10 cellular contexts compared by ENCODE assay signal in genomic region chr18:58216071-58216471, GRCh38.
DNase-seq lines count a peak whose midpoint lies in the region; ATAC-seq, FAIRE-seq and TF ChIP-seq lines count a peak whose summit lies in the region.
"Had no signal": no experiment of that assay in that cellular context is flagged by ENCODE, and none has a peak within 500 bp of the region (broad histone marks: within the 10 kb centered on the region; RNA-seq: fewer than 3 reads in every experiment).

No MANE protein-coding gene starts in this region.

- DNase-seq in AG10803 (ENCODE audit: low read depth) (peak; percentile 36), H54 (ENCODE audit: insufficient read length, low spot score) (no peak), activated B cell treated with CpG ODN at 0.5 μM for 24 hours (no peak), islet precursor cell (peak; percentile 81), left lobe of liver (ENCODE audit: low spot score) (no peak)
- no peak for DNase-seq in activated CD4-positive, alpha-beta T cell treated with anti-CD3 and anti-CD28 coated beads, Interleukin-2, amount 50 U/mL, for 1 hour
- DNase-seq: NCI-H2171 had no signal

- CTCF ChIA-PET in activated B cell treated with CpG ODN at 0.5 μM for 24 hours (lab: Charles Lee): interaction anchor here (1.5 kb wide), 1 partner anchor 9 kb away, joined by 3 read pairs; no protein-coding TSS in a partner anchor

- H3K27ac Mint-ChIP-seq in activated B cell treated with CpG ODN at 0.5 μM for 24 hours: no peak overlapping the region
- H3K27ac Mint-ChIP-seq: activated naive CD8-positive, alpha-beta T cell had no signal

- no peak overlapping the region for H3K4me3 ChIP-seq in AG10803 (ENCODE audit: low read length)

- peaks cover 37% of the 10 kb centered on the region for H3K4me1 Mint-ChIP-seq in activated B cell treated with CpG ODN at 0.5 μM for 24 hours

- ATAC-seq in activated B cell treated with CpG ODN at 0.5 μM for 24 hours (ENCODE audit: low read depth) (peak; percentile 40), HG03139 (IDR thresholded peaks at IDR 0.05; ENCODE audit: unreplicated experiment) (no peak), left lobe of liver (no peak), GM21723 (IDR thresholded peaks at IDR 0.05; ENCODE audit: unreplicated experiment) (no peak)

- no peaks in the 10 kb centered on the region for H3K27me3 Mint-ChIP-seq in activated B cell treated with CpG ODN at 0.5 μM for 24 hours
- H3K27me3 Mint-ChIP-seq: activated naive CD8-positive, alpha-beta T cell had no signal

- TF ChIP-seq CTCF in AG10803 (conservative IDR thresholded peaks at IDR 0.05; ENCODE audit: low read length): no peak
- TF ChIP-seq CTCF in activated B cell treated with CpG ODN at 0.5 μM for 24 hours (IDR thresholded peaks at IDR 0.05): no peak

- no peak overlapping the region for H3K4me3 Mint-ChIP-seq in activated B cell treated with CpG ODN at 0.5 μM for 24 hours
- H3K4me3 Mint-ChIP-seq: activated naive CD8-positive, alpha-beta T cell had no signal

- intact Hi-C loops in activated B cell treated with CpG ODN at 0.5 μM for 24 hours (cut with micrococcal nuclease): no loop called here

- peak; percentile 38 for FAIRE-seq in H54 (lab: Jason Lieb, UNC)

- H3K9me3 Mint-ChIP-seq in activated B cell treated with CpG ODN at 0.5 μM for 24 hours: no peaks in the 10 kb centered on the region

- no peak for TF ChIP-seq POLR2A in H54 (IDR thresholded peaks at IDR 0.05; ENCODE audit: low read depth, low read length)

- H3K36me3 Mint-ChIP-seq in activated B cell treated with CpG ODN at 0.5 μM for 24 hours (ENCODE audit: low read depth): no peaks in the 10 kb centered on the region
- H3K36me3 Mint-ChIP-seq: activated naive CD8-positive, alpha-beta T cell had no signal

- POLR2A ChIA-PET in activated B cell treated with CpG ODN at 0.5 μM for 24 hours (lab: Charles Lee): interaction anchor here (0.9 kb wide), 1 partner anchor 10 kb away, joined by 3 read pairs; no protein-coding TSS in a partner anchor

Comparison
In these comparisons a context has a peak if more than half of its experiments do, and no peak if none do; other contexts are left out.
1. DNase-seq: peak in AG10803 (single experiment) and islet precursor cell (single experiment); none in H54 (single experiment), activated B cell treated with CpG ODN at 0.5 μM for 24 hours (single experiment), activated CD4-positive, alpha-beta T cell treated with anti-CD3 and anti-CD28 coated beads, Interleukin-2, amount 50 U/mL, for 1 hour (single experiment) and left lobe of liver (single experiment).